In the genomic region with DNA sequence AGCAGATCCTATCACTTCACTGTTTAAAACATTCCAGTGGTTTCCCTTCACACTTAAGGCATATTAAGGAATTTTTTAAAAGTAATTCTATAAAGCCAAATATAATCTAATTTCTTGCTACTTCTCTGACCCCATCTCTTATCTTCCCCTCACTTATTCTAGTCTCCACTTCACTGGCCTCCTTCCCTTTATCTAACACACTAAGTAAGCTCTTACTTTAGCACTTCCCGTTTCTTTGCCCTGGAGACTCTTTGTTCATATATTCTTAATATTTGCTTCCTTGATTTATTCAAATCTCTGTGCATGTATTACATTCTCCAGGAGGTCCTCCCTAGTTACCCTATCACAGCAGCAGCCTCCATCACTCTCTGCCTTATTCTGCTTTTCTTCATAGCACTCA, we compare ENCODE assay signal across 8 cellular contexts. TPM values are rescaled to one million over a fixed set of nuclear protein-coding genes. Genes with fewer than 3 reads are reported as not detected.
A peak's percentile ranks its signal among the peaks of the same experiment; 100 is the strongest.
DNase-seq lines count a peak whose midpoint lies in the region; ATAC-seq and TF ChIP-seq lines count a peak whose summit lies in the region.
"Had no signal": no experiment of that assay in that cellular context is flagged by ENCODE, and none has a peak within 500 bp of the region (broad histone marks: within the 10 kb centered on the region; RNA-seq: fewer than 3 reads in every experiment).

No MANE protein-coding gene starts in this region.

- TF ChIP-seq CTCF in RWPE2 (IDR thresholded peaks at IDR 0.05; ENCODE audit: poor library complexity, severe bottlenecking), result peak; percentile 3
- no peak for TF ChIP-seq CTCF in left lung (IDR thresholded peaks at IDR 0.05)
- TF ChIP-seq CTCF in progenitor cell of endocrine pancreas (IDR thresholded peaks at IDR 0.05; ENCODE audit: unreplicated experiment), result no peak

- H3K4me3 Mint-ChIP-seq in progenitor cell of endocrine pancreas (ENCODE audit: low read depth), result no peak overlapping the region
- H3K4me3 Mint-ChIP-seq: CD8-positive, alpha-beta T cell had no signal

- H3K4me1 Mint-ChIP-seq in progenitor cell of endocrine pancreas (ENCODE audit: low read depth), result no peaks in the 10 kb centered on the region

- H3K27me3 ChIP-seq in RWPE2 (ENCODE audit: insufficient read depth, poor library complexity, severe bottlenecking), result no peaks in the 10 kb centered on the region
- no peaks in the 10 kb centered on the region for H3K27me3 ChIP-seq in left lung
- H3K27me3 ChIP-seq: gastroesophageal sphincter had no signal

- no peak overlapping the region for H3K27ac ChIP-seq in RWPE2 (ENCODE audit: poor library complexity, severe bottlenecking)
- no peak overlapping the region for H3K27ac ChIP-seq in left lung
- H3K27ac ChIP-seq: gastroesophageal sphincter had no signal

- H3K27me3 Mint-ChIP-seq in progenitor cell of endocrine pancreas, result no peaks in the 10 kb centered on the region

- H3K9me3 ChIP-seq in RWPE2 (ENCODE audit: severe bottlenecking), result no peaks in the 10 kb centered on the region
- H3K9me3 ChIP-seq in left lung, result no peaks in the 10 kb centered on the region
- H3K9me3 ChIP-seq: gastroesophageal sphincter had no signal

- in situ Hi-C loops in KBM-7 (cut with MboI; ENCODE audit: low pct_unique_long_range_greater_than_20kb, low sequenced_read_pairs), result no loop called here

- peaks cover 97% of the 10 kb centered on the region for H3K36me3 ChIP-seq in RWPE2 (ENCODE audit: low read depth)
- H3K36me3 ChIP-seq in left lung, result peaks cover 0 to 73% of the 10 kb centered on the region in 2 donors

- H3K27ac Mint-ChIP-seq in progenitor cell of endocrine pancreas, result no peak overlapping the region
- H3K27ac Mint-ChIP-seq: activated T-helper 2 cell treated with anti-CD3 and anti-CD28 coated beads, Interferon-gamma antibody, Interleukin-2, Interleukin-4, amounts not matched to agents 10 μg/mL and 5 μg/mL and 100 μg/mL, durations not matched to agents 14 hours and 24 hours and 36 hours; CD8-positive, alpha-beta T cell had no signal

- H3K4me1 ChIP-seq in RWPE2 (ENCODE audit: insufficient read depth, poor library complexity, severe bottlenecking) (no peaks in the 10 kb centered on the region), left lung (peaks cover 0 to 7% of the 10 kb centered on the region in 2 donors)

- intact Hi-C loops in left lung (cut with DNase I), result no loop called here

- H3K4me3 ChIP-seq in RWPE2 (ENCODE audit: severe bottlenecking) (no peak overlapping the region), left lung (no peak overlapping the region)
- H3K4me3 ChIP-seq: gastroesophageal sphincter had no signal

- DNase-seq in KBM-7 (peak; percentile 19), RWPE2 (ENCODE audit: low spot score) (no peak), left lung (no peak), progenitor cell of endocrine pancreas (ENCODE audit: low spot score, unreplicated experiment) (no peak), glomerular visceral epithelial cell (ENCODE audit: extremely low spot score) (no peak)

- ATAC-seq in RWPE2 (ENCODE audit: low read depth), result no peak
- ATAC-seq in left lung, result peak; percentile 27

- no peaks in the 10 kb centered on the region for H3K9me3 Mint-ChIP-seq in progenitor cell of endocrine pancreas (ENCODE audit: low read depth)
- H3K9me3 Mint-ChIP-seq: activated T-helper 2 cell treated with anti-CD3 and anti-CD28 coated beads, Interferon-gamma antibody, Interleukin-2, Interleukin-4, amounts not matched to agents 10 μg/mL and 5 μg/mL and 100 μg/mL, durations not matched to agents 14 hours and 24 hours and 36 hours; CD8-positive, alpha-beta T cell had no signal

- peaks cover 9% of the 10 kb centered on the region for H3K36me3 Mint-ChIP-seq in progenitor cell of endocrine pancreas (ENCODE audit: insufficient read depth)

RNA-seq across cellular contexts. Expression of gene GTPBP2, which starts 20.3 kb away (rescaled TPM):
- total RNA-seq in left lung (10 to 100 TPM; 58.6 to 73.0 TPM), progenitor cell of endocrine pancreas (83.8 and 84.1 TPM in 2 replicates)

RNA-seq across cellular contexts. Expression of gene MAD2L1BP, which starts 26.9 kb away (rescaled TPM):
- total RNA-seq in left lung (10 to 100 TPM; 19.3 to 24.6 TPM), progenitor cell of endocrine pancreas (31.4 and 31.8 TPM in 2 replicates)

RNA-seq across cellular contexts. Expression of gene POLH, which starts 32.8 kb away (rescaled TPM):
- 10 to 100 TPM; 17.8 to 29.0 TPM for total RNA-seq in left lung
- total RNA-seq in progenitor cell of endocrine pancreas, result 14.5 and 19.6 TPM in 2 replicates

RNA-seq across cellular contexts. Expression of gene XPO5, which starts 32.9 kb away (rescaled TPM):
- total RNA-seq in left lung (10 to 100 TPM; 24.0 to 36.8 TPM), progenitor cell of endocrine pancreas (64.0 and 70.7 TPM in 2 replicates)

RNA-seq across cellular contexts. Expression of gene RSPH9, which starts 36.1 kb away (rescaled TPM):
- total RNA-seq in left lung (1 to 10 TPM in 1 of 2 donors, under 1 TPM in 1; 0.32 to 1.9 TPM), progenitor cell of endocrine pancreas (0.29 and 0.31 TPM in 2 replicates)
- total RNA-seq: activated T-helper 2 cell treated with anti-CD3 and anti-CD28 coated beads, Interferon-gamma antibody, Interleukin-2, Interleukin-4, amounts not matched to agents 10 μg/mL and 5 μg/mL and 100 μg/mL, durations not matched to agents 14 hours and 24 hours and 36 hours; CD8-positive, alpha-beta T cell had no signal
